In the genomic region with DNA sequence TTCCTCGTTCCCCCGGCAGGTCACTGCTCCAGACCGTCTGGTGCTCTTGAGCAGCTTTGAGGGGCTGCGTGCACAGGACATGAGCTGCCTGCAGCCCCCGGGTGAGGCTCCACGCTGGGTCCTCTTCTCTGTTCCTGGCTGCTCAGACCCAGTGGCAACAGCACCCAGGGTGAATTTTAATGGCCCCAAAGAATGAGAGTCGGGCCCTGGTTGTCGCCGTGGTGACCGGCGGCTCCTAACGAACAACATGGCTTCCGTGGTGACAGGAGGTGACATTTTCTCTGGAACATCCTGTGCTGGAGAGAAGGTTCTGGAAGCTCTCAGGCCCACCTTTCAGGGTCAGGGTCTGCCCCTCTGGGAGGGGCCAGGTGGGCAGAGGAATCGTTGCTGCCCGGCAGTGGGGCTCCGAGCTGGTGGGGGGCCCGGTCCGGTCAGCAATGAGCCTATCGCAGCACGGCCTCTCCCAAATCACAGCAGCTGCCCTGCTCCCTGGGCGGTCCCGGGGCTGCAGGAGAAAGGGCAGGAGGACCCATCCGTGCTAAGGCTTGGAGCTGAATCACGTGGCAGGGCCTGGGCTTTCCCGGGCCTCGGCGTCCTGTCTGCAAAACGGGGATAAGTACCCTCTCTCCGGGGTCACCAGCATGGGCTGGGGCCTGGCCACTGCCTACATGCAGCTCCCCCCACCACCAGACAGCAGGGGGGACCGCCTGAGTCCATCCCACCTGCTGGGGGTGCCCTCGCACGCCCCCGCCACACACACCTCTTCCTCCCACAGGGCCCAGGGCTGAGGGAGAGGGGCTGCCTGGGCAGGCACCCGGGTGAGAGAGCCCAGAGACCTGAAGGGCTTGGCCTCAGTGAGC, we compare ENCODE assay signal across 20 cellular contexts. TPM values are rescaled to one million over a fixed set of nuclear protein-coding genes. Genes with fewer than 3 reads are reported as not detected.
A peak's percentile ranks its signal among the peaks of the same experiment; 100 is the strongest.
DNase-seq lines count a peak whose midpoint lies in the region; ATAC-seq and TF ChIP-seq lines count a peak whose summit lies in the region.
"Had no signal": no experiment of that assay in that cellular context is flagged by ENCODE, and none has a peak within 500 bp of the region (broad histone marks: within the 10 kb centered on the region; RNA-seq: fewer than 3 reads in every experiment).

No MANE protein-coding gene starts in this region.

- H4K8ac ChIP-seq in neuronal stem cell (ENCODE audit: low read depth, low read length): peak overlapping the region; percentile 48

- 46 to 59% (median 49%) methylated on average over 18 to 34 of the region's 34 CpGs for WGBS in heart left ventricle, 4 donors
- WGBS in neuronal stem cell (ENCODE audit: extremely low coverage in 2 of 2, insufficient read length in 2 of 2, insufficient replicate concordance in 1 of 2), 2 donors: no CpG with 5 or more reads among the region's 34 CpGs

- ATAC-seq in heart left ventricle (no peak), left cardiac atrium (no peak), HG02852 (IDR thresholded peaks at IDR 0.05; ENCODE audit: unreplicated experiment) (no peak)
- ATAC-seq: PC-3, T-helper 17 cell had no signal

- H3K4me2 ChIP-seq in neuronal stem cell (ENCODE audit: insufficient read depth, low read length, poor library complexity, severe bottlenecking): no peak overlapping the region

- H2AFZ ChIP-seq in neuronal stem cell (ENCODE audit: low read length): peak overlapping the region; percentile 81

- H3K9ac ChIP-seq in NT2/D1 (ENCODE audit: insufficient read length, low read depth) (peak overlapping the region; percentile 26), neuronal stem cell (ENCODE audit: low read depth, low read length, poor library complexity) (peak overlapping the region; percentile 12)

- no peaks in the 10 kb centered on the region for H3K79me1 ChIP-seq in neuronal stem cell (ENCODE audit: low read depth, low read length)

- peak overlapping the region; percentile 94 for H4K91ac ChIP-seq in neuronal stem cell (ENCODE audit: low read depth, low read length, poor library complexity)

- in situ Hi-C loops in ACHN (cut with HindIII; ENCODE audit: low pct_ligation_motif_present, low pct_unique_long_range_greater_than_20kb, low sequenced_read_pairs): no loop called here

- no peak for TF ChIP-seq CTCF in heart left ventricle (IDR thresholded peaks at IDR 0.05)

- TF ChIP-seq POLR2A in heart left ventricle (IDR thresholded peaks at IDR 0.05): no peak

- peak overlapping the region; percentile 94 for H3K18ac ChIP-seq in neuronal stem cell (ENCODE audit: low read length)

- no peaks in the 10 kb centered on the region for H3K9me3 ChIP-seq in heart left ventricle
- no peaks in the 10 kb centered on the region for H3K9me3 ChIP-seq in NT2/D1 (ENCODE audit: insufficient read depth, low read length)
- H3K9me3 ChIP-seq in neuronal stem cell (replicated peaks in 1 of 2; ENCODE audit: control insufficient read depth in 2 of 2, insufficient read depth in 1 of 2, low read depth in 1 of 2, low read length in 2 of 2): no peaks in the 10 kb centered on the region
- H3K9me3 ChIP-seq: BE2C had no signal

- DNase-seq in heart left ventricle: no peak
- no peak for DNase-seq in left cardiac atrium
- peak; percentile 65 for DNase-seq in H7
- DNase-seq in NT2/D1 (ENCODE audit: low read depth, low spot score): no peak
- no peak for DNase-seq in neuronal stem cell (ENCODE audit: low spot score)
- no peak for DNase-seq in ACHN
- DNase-seq: BE2C; CD8-positive, alpha-beta memory T cell; KG1; NCI-H1048; NCI-H187 treated with DMSO at 0.1 percent for 48 hours; NCI-H2171 treated with DMSO at 0.1 percent for 48 hours; NCI-H524 treated with DMSO at 0.1 percent for 48 hours; NK-92 treated with Interleukin-12 subunit alpha and Interleukin-12 subunit beta, amount 100 ng/mL, for 24 hours; PC-3; T-helper 17 cell had no signal

- H3K27ac ChIP-seq in heart left ventricle (peak overlapping the region in 8 of 12 donors; percentile 78 to 93 (median 87)), neuronal stem cell (replicated peaks; ENCODE audit: low read length) (no peak overlapping the region)
- H3K27ac ChIP-seq: HL-60 had no signal

- peak overlapping the region; percentile 66 for H3K4ac ChIP-seq in neuronal stem cell (ENCODE audit: low read length)

- H3K36me3 ChIP-seq in heart left ventricle: no peaks in the 10 kb centered on the region
- H3K36me3 ChIP-seq in H7 (replicated peaks; ENCODE audit: control insufficient read depth, insufficient read depth, low read length): no peaks in the 10 kb centered on the region
- no peaks in the 10 kb centered on the region for H3K36me3 ChIP-seq in NT2/D1 (ENCODE audit: insufficient read depth, insufficient read length, low read length)
- H3K36me3 ChIP-seq in neuronal stem cell (replicated peaks in 1 of 2; ENCODE audit: control insufficient read depth in 2 of 2, insufficient read depth in 2 of 2, low read length in 2 of 2): no peaks in the 10 kb centered on the region
- H3K36me3 ChIP-seq: BE2C had no signal

- peak overlapping the region; percentile 61 for H2BK120ac ChIP-seq in neuronal stem cell (ENCODE audit: low read depth, low read length)

- H2AK5ac ChIP-seq in neuronal stem cell (ENCODE audit: low read depth, low read length): peak overlapping the region; percentile 100

- H3K14ac ChIP-seq in neuronal stem cell (ENCODE audit: low read length): peak overlapping the region; percentile 94

- H3K4me3 ChIP-seq in heart left ventricle (no peak overlapping the region), H7 (ENCODE audit: insufficient read depth, low read depth, low read length) (no peak overlapping the region), NT2/D1 (ENCODE audit: insufficient read length, low read depth) (no peak overlapping the region), neuronal stem cell (ENCODE audit: low read length in 2 of 2) (no peak overlapping the region)

- peaks cover 0 to 40% (median 19%) of the 10 kb centered on the region in 12 donors for H3K4me1 ChIP-seq in heart left ventricle
- peaks cover 20% of the 10 kb centered on the region for H3K4me1 ChIP-seq in NT2/D1 (ENCODE audit: insufficient read depth, insufficient read length)
- H3K4me1 ChIP-seq in neuronal stem cell (ENCODE audit: control insufficient read depth in 2 of 2, insufficient read depth in 1 of 2, low read depth in 1 of 2, low read length in 2 of 2): peaks cover 17 to 28% of the 10 kb centered on the region in 2 donors
- H3K4me1 ChIP-seq: BE2C had no signal

- peaks cover 8 to 48% (median 15%) of the 10 kb centered on the region in 9 donors for H3K27me3 ChIP-seq in heart left ventricle
- 0 out of 2 replicates have a peak, but pooled peaks cover 2% of the 10 kb centered on the region for H3K27me3 ChIP-seq in H7 (ENCODE audit: control insufficient read depth, insufficient read depth, low read length)
- H3K27me3 ChIP-seq in NT2/D1 (ENCODE audit: insufficient read depth, insufficient read length): no peaks in the 10 kb centered on the region
- peaks cover 0 to 51% (median 0%) of the 10 kb centered on the region in 3 experiments for H3K27me3 ChIP-seq in neuronal stem cell (ENCODE audit: control insufficient read depth in 3 of 3, insufficient read depth in 3 of 3, low read depth in 1 of 3, low read length in 3 of 3)

- intact Hi-C loops in heart left ventricle (cut with DNase I): loop anchor here in 4 of 10 donors (2.0 to 10.0 kb wide), 5 partner anchors 21 to 287 kb away; no protein-coding TSS in a partner anchor
- intact Hi-C loops in left cardiac atrium (cut with DNase I): no loop called here

- H2BK15ac ChIP-seq in neuronal stem cell (ENCODE audit: low read length): peak overlapping the region; percentile 94

- peak overlapping the region; percentile 94 for H2BK12ac ChIP-seq in neuronal stem cell (ENCODE audit: low read length)

- peak overlapping the region; percentile 95 for H3K23ac ChIP-seq in neuronal stem cell (ENCODE audit: low read depth, low read length, poor library complexity)

- peak overlapping the region; percentile 94 for H2BK5ac ChIP-seq in neuronal stem cell (ENCODE audit: low read length)

RNA-seq across cellular contexts. Expression of gene C1QTNF8, which starts 3.4 kb away (rescaled TPM):
- not detected for total RNA-seq in heart left ventricle
- not detected for polyA plus RNA-seq in heart left ventricle
- not detected for total RNA-seq in left cardiac atrium
- total RNA-seq in H7 (2014; rRNA removed; shearing (Covaris generic)): not detected in 2 replicates
- not detected for polyA plus RNA-seq in neuronal stem cell (2013, experiment 1 of 2)
- not detected for polyA plus RNA-seq in neuronal stem cell (2013, experiment 2 of 2)
- total RNA-seq: CD8-positive, alpha-beta memory T cell; M059J; PC-3; T-helper 17 cell had no signal
- polyA plus RNA-seq: AG04450; CD8-positive, alpha-beta memory T cell had no signal

RNA-seq across cellular contexts. Expression of gene SSTR5, which starts 26.9 kb away (rescaled TPM):
- total RNA-seq in heart left ventricle (10 to 100 TPM in 3 of 9 donors, 1 to 10 TPM in 5, under 1 TPM in 1; 0.39 to 20.1 (median 6.5) TPM), left cardiac atrium (10 to 100 TPM in 1 of 2 donors, 1 to 10 TPM in 1; 1.3 to 10.7 TPM)
- 1 to 10 TPM in 1 of 2 donors, under 1 TPM in 1; 0.22 to 1.3 TPM for polyA plus RNA-seq in heart left ventricle
- 0.18 and 0.21 TPM in 2 replicates for total RNA-seq in H7 (2014; rRNA removed; shearing (Covaris generic))
- not detected for polyA plus RNA-seq in neuronal stem cell (2013, experiment 1 of 2)
- not detected for polyA plus RNA-seq in neuronal stem cell (2013, experiment 2 of 2)
- total RNA-seq: CD8-positive, alpha-beta memory T cell; M059J; T-helper 17 cell had no signal
- polyA plus RNA-seq: AG04450; CD8-positive, alpha-beta memory T cell had no signal

RNA-seq across cellular contexts. Expression of gene CACNA1H, which starts 53.5 kb away (rescaled TPM):
- 10 to 100 TPM in 2 of 9 donors, 1 to 10 TPM in 7; 1.6 to 14.6 (median 2.6) TPM for total RNA-seq in heart left ventricle
- polyA plus RNA-seq in heart left ventricle: 1 to 10 TPM; 5.3 to 6.2 TPM
- 1 to 10 TPM; 6.0 to 7.1 TPM for total RNA-seq in left cardiac atrium
- 24.8 and 27.3 TPM in 2 replicates for total RNA-seq in H7 (2014; rRNA removed; shearing (Covaris generic))
- polyA plus RNA-seq in neuronal stem cell (2013, experiment 1 of 2): 21.5 TPM
- 21.7 TPM for polyA plus RNA-seq in neuronal stem cell (2013, experiment 2 of 2)
